ENCODE assay signal across 14 cellular contexts in genomic region chr1:89974701-89975470, GRCh38. TPM values are rescaled to one million over a fixed set of nuclear protein-coding genes. Genes with fewer than 3 reads are reported as not detected.
DNase-seq lines count a peak whose midpoint lies in the region; ATAC-seq and TF ChIP-seq lines count a peak whose summit lies in the region.
"Had no signal": no experiment of that assay in that cellular context is flagged by ENCODE, and none has a peak within 500 bp of the region (broad histone marks: within the 10 kb centered on the region; RNA-seq: fewer than 3 reads in every experiment).

No MANE protein-coding gene starts in this region.

- in situ Hi-C loops in astrocyte of the spinal cord (cut with HindIII; ENCODE audit: low sequenced_read_pairs), result no loop called here

- peak; percentile 81 for DNase-seq in AG20443 (ENCODE audit: low spot score)
- peak; percentile 68 for DNase-seq in HT1080 (ENCODE audit: low read depth)
- DNase-seq in astrocyte of the spinal cord (ENCODE audit: low read depth, low spot score), result peak; percentile 86
- DNase-seq in mucosa of descending colon, result no peak
- no peak for DNase-seq in activated naive CD4-positive, alpha-beta T cell (lab: John Stamatoyannopoulos, UW)
- DNase-seq in NCI-H2196 treated with DMSO at 0.1 percent for 48 hours (lab: John Stamatoyannopoulos, UW; ENCODE audit: unreplicated experiment), result no peak
- DNase-seq in effector CD4-positive, alpha-beta T cell, result no peak
- no peak for DNase-seq in stimulated activated naive CD8-positive, alpha-beta T cell treated with anti-CD3 and anti-CD28 coated beads, Interleukin-15, Interleukin-2, amounts not matched to agents 100 U/mL and 50 U/mL, for 24 hours
- DNase-seq: activated CD8-positive, alpha-beta memory T cell treated with anti-CD3 and anti-CD28 coated beads, Interleukin-2, amount 50 U/mL, for 48 hours; amygdala; Caco-2; H7 had no signal

- ATAC-seq in mucosa of descending colon, result peak; percentile 30
- ATAC-seq in stimulated activated naive CD8-positive, alpha-beta T cell treated with anti-CD3 and anti-CD28 coated beads, Interleukin-15, Interleukin-2, amounts not matched to agents 100 U/mL and 50 U/mL, for 24 hours, result no peak

- TF ChIP-seq CTCF in astrocyte of the spinal cord (IDR thresholded peaks at IDR 0.05; ENCODE audit: low read depth, low read length), result no peak
- no peak for TF ChIP-seq CTCF in mucosa of descending colon (IDR thresholded peaks at IDR 0.05)

- intact Hi-C loops in mucosa of descending colon (cut with DNase I, micrococcal nuclease), result no loop called here

- H3K4me1 ChIP-seq in mucosa of descending colon (ENCODE audit: low read depth), result peaks cover 2% of the 10 kb centered on the region
- H3K4me1 ChIP-seq: Caco-2, vagina had no signal

- no peaks in the 10 kb centered on the region for H3K9me3 ChIP-seq in mucosa of descending colon
- H3K9me3 ChIP-seq: Caco-2, vagina had no signal

- H3K4me3 ChIP-seq in astrocyte of the spinal cord (ENCODE audit: low read depth, low read length) (no peak overlapping the region), mucosa of descending colon (no peak overlapping the region)
- H3K4me3 ChIP-seq: smooth muscle cell, vagina had no signal

- no peaks in the 10 kb centered on the region for H3K36me3 ChIP-seq in mucosa of descending colon (ENCODE audit: low read depth)
- H3K36me3 ChIP-seq: vagina had no signal

RNA-seq across cellular contexts. Expression of gene ZNF326, which starts 20.0 kb away (rescaled TPM):
- total RNA-seq in HT1080 (2014; rRNA removed; shearing (Covaris generic)), result 3.9 and 5.5 TPM in 2 replicates
- 18.5 and 22.4 TPM in 2 replicates for polyA plus RNA-seq in HT1080 (2015; cell fraction: cytosol; rRNA removed)
- polyA plus RNA-seq in HT1080 (2015; cell fraction: nucleus; rRNA removed), result 39.1 and 41.4 TPM in 2 replicates
- total RNA-seq in mucosa of descending colon, result 10 to 100 TPM; 25.8 to 41.5 (median 40.1) TPM

Comparison
In these comparisons a context has a peak if more than half of its experiments do, and no peak if none do; other contexts are left out.
1. DNase-seq: peak in AG20443 (single experiment), HT1080 (single experiment) and astrocyte of the spinal cord (single experiment); none in mucosa of descending colon (0 of 3), activated naive CD4-positive, alpha-beta T cell (0 of 4), NCI-H2196 treated with DMSO at 0.1 percent for 48 hours (single experiment), effector CD4-positive, alpha-beta T cell (single experiment) and stimulated activated naive CD8-positive, alpha-beta T cell treated with anti-CD3 and anti-CD28 coated beads, Interleukin-15, Interleukin-2, amounts not matched to agents 100 U/mL and 50 U/mL, for 24 hours (single experiment).